ENCODE assay signal across 1 cellular context in the genomic region with DNA sequence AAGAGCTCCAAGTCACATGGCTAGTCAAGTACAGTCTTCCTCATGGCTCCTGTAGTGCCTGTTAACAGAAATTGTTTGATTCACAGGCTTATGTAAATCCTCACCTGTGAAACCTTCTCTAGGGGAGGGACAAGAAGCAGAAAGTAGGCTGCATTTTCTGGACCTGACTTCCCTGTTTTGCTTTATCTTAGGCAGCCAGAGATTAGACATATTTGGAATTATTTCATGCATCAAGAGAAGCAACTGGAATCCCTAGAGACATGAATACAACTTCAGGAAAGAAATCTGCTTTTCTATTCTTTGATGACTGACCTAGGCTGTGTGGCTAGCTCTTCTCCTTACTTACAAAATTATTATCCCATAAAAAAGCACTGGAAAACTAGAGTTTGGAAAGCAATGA.
TF ChIP-seq lines count a peak whose summit lies in the region.

No MANE protein-coding gene starts in this region.

TF ChIP-seq in GM23338, 12 proteins besides CTCF, POLR2A, EP300 and RAD21 (continued from another document):
- TF ChIP-seq, protein P1, sequence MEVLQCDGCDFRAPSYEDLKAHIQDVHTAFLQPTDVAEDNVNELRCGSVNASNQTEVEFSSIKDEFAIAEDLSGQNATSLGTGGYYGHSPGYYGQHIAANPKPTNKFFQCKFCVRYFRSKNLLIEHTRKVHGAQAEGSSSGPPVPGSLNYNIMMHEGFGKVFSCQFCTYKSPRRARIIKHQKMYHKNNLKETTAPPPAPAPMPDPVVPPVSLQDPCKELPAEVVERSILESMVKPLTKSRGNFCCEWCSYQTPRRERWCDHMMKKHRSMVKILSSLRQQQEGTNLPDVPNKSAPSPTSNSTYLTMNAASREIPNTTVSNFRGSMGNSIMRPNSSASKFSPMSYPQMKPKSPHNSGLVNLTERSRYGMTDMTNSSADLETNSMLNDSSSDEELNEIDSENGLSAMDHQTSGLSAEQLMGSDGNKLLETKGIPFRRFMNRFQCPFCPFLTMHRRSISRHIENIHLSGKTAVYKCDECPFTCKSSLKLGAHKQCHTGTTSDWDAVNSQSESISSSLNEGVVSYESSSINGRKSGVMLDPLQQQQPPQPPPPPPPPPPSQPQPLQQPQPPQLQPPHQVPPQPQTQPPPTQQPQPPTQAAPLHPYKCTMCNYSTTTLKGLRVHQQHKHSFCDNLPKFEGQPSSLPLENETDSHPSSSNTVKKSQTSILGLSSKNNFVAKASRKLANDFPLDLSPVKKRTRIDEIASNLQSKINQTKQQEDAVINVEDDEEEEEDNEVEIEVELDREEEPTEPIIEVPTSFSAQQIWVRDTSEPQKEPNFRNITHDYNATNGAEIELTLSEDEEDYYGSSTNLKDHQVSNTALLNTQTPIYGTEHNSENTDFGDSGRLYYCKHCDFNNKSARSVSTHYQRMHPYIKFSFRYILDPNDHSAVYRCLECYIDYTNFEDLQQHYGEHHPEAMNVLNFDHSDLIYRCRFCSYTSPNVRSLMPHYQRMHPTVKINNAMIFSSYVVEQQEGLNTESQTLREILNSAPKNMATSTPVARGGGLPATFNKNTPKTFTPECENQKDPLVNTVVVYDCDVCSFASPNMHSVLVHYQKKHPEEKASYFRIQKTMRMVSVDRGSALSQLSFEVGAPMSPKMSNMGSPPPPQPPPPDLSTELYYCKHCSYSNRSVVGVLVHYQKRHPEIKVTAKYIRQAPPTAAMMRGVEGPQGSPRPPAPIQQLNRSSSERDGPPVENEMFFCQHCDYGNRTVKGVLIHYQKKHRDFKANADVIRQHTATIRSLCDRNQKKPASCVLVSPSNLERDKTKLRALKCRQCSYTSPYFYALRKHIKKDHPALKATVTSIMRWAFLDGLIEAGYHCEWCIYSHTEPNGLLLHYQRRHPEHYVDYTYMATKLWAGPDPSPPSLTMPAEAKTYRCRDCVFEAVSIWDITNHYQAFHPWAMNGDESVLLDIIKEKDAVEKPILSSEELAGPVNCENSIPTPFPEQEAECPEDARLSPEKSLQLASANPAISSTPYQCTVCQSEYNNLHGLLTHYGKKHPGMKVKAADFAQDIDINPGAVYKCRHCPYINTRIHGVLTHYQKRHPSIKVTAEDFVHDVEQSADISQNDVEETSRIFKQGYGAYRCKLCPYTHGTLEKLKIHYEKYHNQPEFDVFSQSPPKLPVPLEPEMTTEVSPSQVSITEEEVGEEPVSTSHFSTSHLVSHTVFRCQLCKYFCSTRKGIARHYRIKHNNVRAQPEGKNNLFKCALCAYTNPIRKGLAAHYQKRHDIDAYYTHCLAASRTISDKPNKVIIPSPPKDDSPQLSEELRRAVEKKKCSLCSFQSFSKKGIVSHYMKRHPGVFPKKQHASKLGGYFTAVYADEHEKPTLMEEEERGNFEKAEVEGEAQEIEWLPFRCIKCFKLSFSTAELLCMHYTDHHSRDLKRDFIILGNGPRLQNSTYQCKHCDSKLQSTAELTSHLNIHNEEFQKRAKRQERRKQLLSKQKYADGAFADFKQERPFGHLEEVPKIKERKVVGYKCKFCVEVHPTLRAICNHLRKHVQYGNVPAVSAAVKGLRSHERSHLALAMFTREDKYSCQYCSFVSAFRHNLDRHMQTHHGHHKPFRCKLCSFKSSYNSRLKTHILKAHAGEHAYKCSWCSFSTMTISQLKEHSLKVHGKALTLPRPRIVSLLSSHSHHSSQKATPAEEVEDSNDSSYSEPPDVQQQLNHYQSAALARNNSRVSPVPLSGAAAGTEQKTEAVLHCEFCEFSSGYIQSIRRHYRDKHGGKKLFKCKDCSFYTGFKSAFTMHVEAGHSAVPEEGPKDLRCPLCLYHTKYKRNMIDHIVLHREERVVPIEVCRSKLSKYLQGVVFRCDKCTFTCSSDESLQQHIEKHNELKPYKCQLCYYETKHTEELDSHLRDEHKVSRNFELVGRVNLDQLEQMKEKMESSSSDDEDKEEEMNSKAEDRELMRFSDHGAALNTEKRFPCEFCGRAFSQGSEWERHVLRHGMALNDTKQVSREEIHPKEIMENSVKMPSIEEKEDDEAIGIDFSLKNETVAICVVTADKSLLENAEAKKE (CRISPR knock-in tag; IDR thresholded peaks at IDR 0.05) = no peak
- no peak for TF ChIP-seq CREB1 (CRISPR knock-in tag; IDR thresholded peaks at IDR 0.05; ENCODE audit: low read depth)
- no peak for TF ChIP-seq EZH2phosphoT487 (IDR thresholded peaks at IDR 0.05; ENCODE audit: unreplicated experiment)
